ENCODE assay signal across 1 cellular context in the genomic region with DNA sequence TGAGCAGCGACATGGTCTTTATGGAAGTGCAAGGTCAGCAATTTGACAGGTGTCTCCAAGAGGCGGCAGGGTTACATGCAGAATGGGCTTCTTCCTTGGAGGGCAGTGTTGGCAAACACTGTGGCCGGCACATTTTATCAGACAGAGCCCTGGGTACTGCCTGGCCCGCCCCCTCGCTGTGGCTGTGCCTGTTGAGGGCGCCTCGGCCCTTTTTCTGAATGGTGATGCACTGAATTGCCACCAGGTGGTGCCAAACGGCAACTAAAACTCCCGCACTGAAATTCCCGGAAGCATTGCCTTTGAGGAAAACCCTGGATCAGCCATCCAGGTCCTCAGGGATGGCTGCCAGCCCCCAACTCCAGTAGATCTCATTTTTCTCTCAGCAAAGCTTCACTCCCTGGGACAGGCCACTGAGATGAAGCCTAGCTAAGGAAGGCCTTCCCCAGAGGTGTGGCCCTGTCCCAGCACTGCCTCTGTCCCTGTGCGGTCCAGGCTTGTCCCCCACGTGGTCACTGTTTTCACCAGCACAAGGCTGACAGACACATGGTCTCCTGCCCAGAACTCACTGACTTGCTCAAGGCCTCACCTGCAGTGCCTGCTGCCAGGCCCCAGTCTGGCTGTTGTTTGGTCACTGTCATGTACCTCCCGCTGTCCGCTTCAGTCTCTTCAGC.
TF ChIP-seq lines count a peak whose summit lies in the region.

No MANE protein-coding gene starts in this region.

TF ChIP-seq in K562, 482 proteins besides CTCF, POLR2A, EP300 and RAD21 (continued from another document):
- TF ChIP-seq CXXC5 (CRISPR knock-in tag; IDR thresholded peaks at IDR 0.05) (peak; percentile 30; the same call in 1 of the 2 replicates), RB1 (IDR thresholded peaks at IDR 0.05; ENCODE audit: low read depth) (peak; percentile 72), SAFB (IDR thresholded peaks at IDR 0.05; ENCODE audit: borderline replicate concordance, low read depth, low read length) (no peak), CREB1 (IDR thresholded peaks at IDR 0.05) (no peak), CREB1 (CRISPR knock-in tag; IDR thresholded peaks at IDR 0.05) (0 out of 2 replicates have a peak, but pooled peaks have one; percentile 28), XRCC4 (IDR thresholded peaks at IDR 0.05; ENCODE audit: extremely low read depth, insufficient read depth, insufficient read length) (no peak)
- TF ChIP-seq, protein P1, sequence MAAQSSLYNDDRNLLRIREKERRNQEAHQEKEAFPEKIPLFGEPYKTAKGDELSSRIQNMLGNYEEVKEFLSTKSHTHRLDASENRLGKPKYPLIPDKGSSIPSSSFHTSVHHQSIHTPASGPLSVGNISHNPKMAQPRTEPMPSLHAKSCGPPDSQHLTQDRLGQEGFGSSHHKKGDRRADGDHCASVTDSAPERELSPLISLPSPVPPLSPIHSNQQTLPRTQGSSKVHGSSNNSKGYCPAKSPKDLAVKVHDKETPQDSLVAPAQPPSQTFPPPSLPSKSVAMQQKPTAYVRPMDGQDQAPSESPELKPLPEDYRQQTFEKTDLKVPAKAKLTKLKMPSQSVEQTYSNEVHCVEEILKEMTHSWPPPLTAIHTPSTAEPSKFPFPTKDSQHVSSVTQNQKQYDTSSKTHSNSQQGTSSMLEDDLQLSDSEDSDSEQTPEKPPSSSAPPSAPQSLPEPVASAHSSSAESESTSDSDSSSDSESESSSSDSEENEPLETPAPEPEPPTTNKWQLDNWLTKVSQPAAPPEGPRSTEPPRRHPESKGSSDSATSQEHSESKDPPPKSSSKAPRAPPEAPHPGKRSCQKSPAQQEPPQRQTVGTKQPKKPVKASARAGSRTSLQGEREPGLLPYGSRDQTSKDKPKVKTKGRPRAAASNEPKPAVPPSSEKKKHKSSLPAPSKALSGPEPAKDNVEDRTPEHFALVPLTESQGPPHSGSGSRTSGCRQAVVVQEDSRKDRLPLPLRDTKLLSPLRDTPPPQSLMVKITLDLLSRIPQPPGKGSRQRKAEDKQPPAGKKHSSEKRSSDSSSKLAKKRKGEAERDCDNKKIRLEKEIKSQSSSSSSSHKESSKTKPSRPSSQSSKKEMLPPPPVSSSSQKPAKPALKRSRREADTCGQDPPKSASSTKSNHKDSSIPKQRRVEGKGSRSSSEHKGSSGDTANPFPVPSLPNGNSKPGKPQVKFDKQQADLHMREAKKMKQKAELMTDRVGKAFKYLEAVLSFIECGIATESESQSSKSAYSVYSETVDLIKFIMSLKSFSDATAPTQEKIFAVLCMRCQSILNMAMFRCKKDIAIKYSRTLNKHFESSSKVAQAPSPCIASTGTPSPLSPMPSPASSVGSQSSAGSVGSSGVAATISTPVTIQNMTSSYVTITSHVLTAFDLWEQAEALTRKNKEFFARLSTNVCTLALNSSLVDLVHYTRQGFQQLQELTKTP (IDR thresholded peaks at IDR 0.05; ENCODE audit: low read depth in 1 of 2, partially characterized antibody in 2 of 2): no peak
- TF ChIP-seq, protein P2, sequence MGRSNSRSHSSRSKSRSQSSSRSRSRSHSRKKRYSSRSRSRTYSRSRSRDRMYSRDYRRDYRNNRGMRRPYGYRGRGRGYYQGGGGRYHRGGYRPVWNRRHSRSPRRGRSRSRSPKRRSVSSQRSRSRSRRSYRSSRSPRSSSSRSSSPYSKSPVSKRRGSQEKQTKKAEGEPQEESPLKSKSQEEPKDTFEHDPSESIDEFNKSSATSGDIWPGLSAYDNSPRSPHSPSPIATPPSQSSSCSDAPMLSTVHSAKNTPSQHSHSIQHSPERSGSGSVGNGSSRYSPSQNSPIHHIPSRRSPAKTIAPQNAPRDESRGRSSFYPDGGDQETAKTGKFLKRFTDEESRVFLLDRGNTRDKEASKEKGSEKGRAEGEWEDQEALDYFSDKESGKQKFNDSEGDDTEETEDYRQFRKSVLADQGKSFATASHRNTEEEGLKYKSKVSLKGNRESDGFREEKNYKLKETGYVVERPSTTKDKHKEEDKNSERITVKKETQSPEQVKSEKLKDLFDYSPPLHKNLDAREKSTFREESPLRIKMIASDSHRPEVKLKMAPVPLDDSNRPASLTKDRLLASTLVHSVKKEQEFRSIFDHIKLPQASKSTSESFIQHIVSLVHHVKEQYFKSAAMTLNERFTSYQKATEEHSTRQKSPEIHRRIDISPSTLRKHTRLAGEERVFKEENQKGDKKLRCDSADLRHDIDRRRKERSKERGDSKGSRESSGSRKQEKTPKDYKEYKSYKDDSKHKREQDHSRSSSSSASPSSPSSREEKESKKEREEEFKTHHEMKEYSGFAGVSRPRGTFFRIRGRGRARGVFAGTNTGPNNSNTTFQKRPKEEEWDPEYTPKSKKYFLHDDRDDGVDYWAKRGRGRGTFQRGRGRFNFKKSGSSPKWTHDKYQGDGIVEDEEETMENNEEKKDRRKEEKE (IDR thresholded peaks at IDR 0.05; ENCODE audit: borderline replicate concordance in 1 of 2, control insufficient read depth in 1 of 2, low read depth in 2 of 2, low read length in 1 of 2): no peak
